In the genomic region with DNA sequence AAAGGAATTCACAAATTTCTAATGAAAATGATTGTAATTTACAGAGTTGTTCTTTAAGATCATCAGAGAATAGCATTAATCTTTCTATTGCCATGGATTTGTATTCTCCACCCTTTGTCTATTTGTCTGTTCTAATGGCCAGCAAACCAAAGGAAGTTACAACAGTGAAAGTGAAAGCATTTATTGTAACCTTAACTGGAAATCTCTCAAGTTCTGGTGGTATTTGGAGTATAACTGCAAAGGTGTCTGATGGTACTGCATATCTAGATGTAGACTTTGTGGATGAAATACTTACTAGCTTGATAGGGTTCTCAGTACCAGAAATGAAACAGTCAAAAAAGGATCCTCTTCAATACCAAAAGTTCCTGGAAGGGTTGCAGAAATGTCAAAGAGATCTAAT, we compare ENCODE assay signal across 1 cellular context.
TF ChIP-seq lines count a peak whose summit lies in the region.

No MANE protein-coding gene starts in this region.

TF ChIP-seq in HepG2, 621 proteins besides CTCF, POLR2A, EP300 and RAD21 (continued from another document):
- TF ChIP-seq ZNF543 (CRISPR knock-in tag; IDR thresholded peaks at IDR 0.05): no peak
- no peak for TF ChIP-seq WIZ (CRISPR knock-in tag; IDR thresholded peaks at IDR 0.05)
- TF ChIP-seq KAT2B (IDR thresholded peaks at IDR 0.05; ENCODE audit: borderline replicate concordance, low read depth, low read length): no peak
- no peak for TF ChIP-seq YEATS2 (CRISPR knock-in tag; IDR thresholded peaks at IDR 0.05; ENCODE audit: borderline replicate concordance)
- TF ChIP-seq MYPOP (CRISPR knock-in tag; IDR thresholded peaks at IDR 0.05): no peak
- no peak for TF ChIP-seq PLRG1 (conservative IDR thresholded peaks at IDR 0.05)
- no peak for TF ChIP-seq MXI1 (IDR thresholded peaks at IDR 0.05; ENCODE audit: borderline replicate concordance, low read depth, low read length)
- TF ChIP-seq GTF2F1 (IDR thresholded peaks at IDR 0.05; ENCODE audit: low read length): no peak
- TF ChIP-seq ZNF331 (CRISPR knock-in tag; IDR thresholded peaks at IDR 0.05): no peak
- no peak for TF ChIP-seq ZXDC (CRISPR knock-in tag; IDR thresholded peaks at IDR 0.05)
- TF ChIP-seq, protein P1, sequence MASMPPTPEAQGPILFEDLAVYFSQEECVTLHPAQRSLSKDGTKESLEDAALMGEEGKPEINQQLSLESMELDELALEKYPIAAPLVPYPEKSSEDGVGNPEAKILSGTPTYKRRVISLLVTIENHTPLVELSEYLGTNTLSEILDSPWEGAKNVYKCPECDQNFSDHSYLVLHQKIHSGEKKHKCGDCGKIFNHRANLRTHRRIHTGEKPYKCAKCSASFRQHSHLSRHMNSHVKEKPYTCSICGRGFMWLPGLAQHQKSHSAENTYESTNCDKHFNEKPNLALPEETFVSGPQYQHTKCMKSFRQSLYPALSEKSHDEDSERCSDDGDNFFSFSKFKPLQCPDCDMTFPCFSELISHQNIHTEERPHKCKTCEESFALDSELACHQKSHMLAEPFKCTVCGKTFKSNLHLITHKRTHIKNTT (CRISPR knock-in tag; IDR thresholded peaks at IDR 0.05): no peak
- TF ChIP-seq DNMT1 (CRISPR knock-in tag; IDR thresholded peaks at IDR 0.05): no peak
- TF ChIP-seq FOXJ3 (CRISPR knock-in tag; IDR thresholded peaks at IDR 0.05; ENCODE audit: borderline replicate concordance): no peak
- no peak for TF ChIP-seq ZNF7 (CRISPR knock-in tag; IDR thresholded peaks at IDR 0.05)
- TF ChIP-seq ZMYM4 (CRISPR knock-in tag; IDR thresholded peaks at IDR 0.05): no peak
- no peak for TF ChIP-seq ARNTL (CRISPR knock-in tag; IDR thresholded peaks at IDR 0.05)
TF ChIP-seq in HepG2: peak in this region for 0.
